31 cellular contexts compared by ENCODE assay signal in genomic region chr7:120799147-120799546, GRCh38. TPM values are rescaled to one million over a fixed set of nuclear protein-coding genes. Genes with fewer than 3 reads are reported as not detected.
"Had no signal": no experiment of that assay in that cellular context is flagged by ENCODE, and none has a peak within 500 bp of the region (broad histone marks: within the 10 kb centered on the region; RNA-seq: fewer than 3 reads in every experiment).

No MANE protein-coding gene starts in this region.

- H3K27ac Mint-ChIP-seq: activated CD4-positive, alpha-beta memory T cell treated with anti-CD3 and anti-CD28 coated beads for 36 hours; activated CD8-positive, alpha-beta memory T cell treated with anti-CD3 and anti-CD28 coated beads, Interleukin-2, amount 10 ng/mL, durations not matched to agents 7 days and 5 days; activated CD8-positive, alpha-beta T cell treated with anti-CD3 and anti-CD28 coated beads, Interleukin-2, amount 10 ng/mL, durations not matched to agents 7 days and 5 days; activated naive CD4-positive, alpha-beta T cell treated with anti-CD3 and anti-CD28 coated beads, Interleukin-2, amount 10 ng/mL, durations not matched to agents 7 days and 5 days; activated naive CD4-positive, alpha-beta T cell treated with anti-CD3 and anti-CD28 coated beads, Interleukin-2, amount 50 U/mL, for 72 hours; activated naive CD8-positive, alpha-beta T cell treated with anti-CD3 and anti-CD28 coated beads, Interleukin-2, amount 10 ng/mL, durations not matched to agents 7 days and 5 days; activated T-helper 1 cell treated with anti-CD3 and anti-CD28 coated beads, Interleukin-12 subunit alpha, Interleukin-12 subunit beta, Interleukin-2, Interleukin-4 antibody, amounts not matched to agents 30 ng/mL and 10 ng/mL and 1 ng/mL, durations not matched to agents 14 hours and 24 hours and 36 hours; activated T-helper 2 cell treated with anti-CD3 and anti-CD28 coated beads, Interferon-gamma antibody, Interleukin-2, Interleukin-4, amounts not matched to agents 10 μg/mL and 5 μg/mL and 100 μg/mL, durations not matched to agents 14 hours and 24 hours and 36 hours; brain had no signal

- DNase-seq: activated CD4-positive, alpha-beta memory T cell treated with anti-CD3 and anti-CD28 coated beads for 36 hours; activated CD4-positive, alpha-beta T cell treated with anti-CD3 and anti-CD28 coated beads for 1 hour; activated CD4-positive, alpha-beta T cell treated with anti-CD3 and anti-CD28 coated beads for 4 hours; activated CD4-positive, alpha-beta T cell treated with anti-CD3 and anti-CD28 coated beads, Interleukin-2, amount 50 U/mL, for 1 hour; activated CD8-positive, alpha-beta memory T cell treated with anti-CD3 and anti-CD28 coated beads, Interleukin-2, amount 10 ng/mL, durations not matched to agents 7 days and 5 days; activated CD8-positive, alpha-beta memory T cell treated with anti-CD3 and anti-CD28 coated beads, Interleukin-2, amount 50 U/mL, for 4 hours; activated CD8-positive, alpha-beta T cell treated with anti-CD3 and anti-CD28 coated beads, Interleukin-2, amount 10 ng/mL, durations not matched to agents 7 days and 5 days; activated effector memory CD4-positive, alpha-beta T cell treated with anti-CD3 and anti-CD28 coated beads, Interleukin-2, amount 50 U/mL, for 16 hours; activated naive CD4-positive, alpha-beta T cell; activated naive CD4-positive, alpha-beta T cell treated with anti-CD3 and anti-CD28 coated beads, Interleukin-2, amount 10 ng/mL, durations not matched to agents 7 days and 5 days; activated naive CD8-positive, alpha-beta T cell treated with anti-CD3 and anti-CD28 coated beads, Interleukin-2, amount 10 ng/mL, durations not matched to agents 7 days and 5 days; activated T-cell treated with anti-CD3 and anti-CD28 coated beads, Interleukin-2, amount 50 U/mL, for 1 hour; activated T-cell treated with anti-CD3 and anti-CD28 coated beads, Interleukin-2, amount 50 U/mL, for 48 hours; central memory CD4-positive, alpha-beta T cell; cerebellar nuclear complex; colonic mucosa; effector CD8-positive, alpha-beta T cell; esophagus squamous epithelium; foreskin melanocyte; heart right ventricle had no signal

- H3K27me3 ChIP-seq: ascending aorta, breast epithelium, cardiac muscle cell, colonic mucosa, esophagus squamous epithelium, gastroesophageal sphincter, heart right ventricle, hepatocyte had no signal

- H3K27ac ChIP-seq: ascending aorta, breast epithelium, cardiac muscle cell, colonic mucosa, epithelial cell of prostate, esophagus squamous epithelium, gastroesophageal sphincter, heart right ventricle, hepatocyte had no signal

- ATAC-seq: activated CD8-positive, alpha-beta memory T cell treated with anti-CD3 and anti-CD28 coated beads, Interleukin-2, amount 10 ng/mL, durations not matched to agents 7 days and 5 days; gastroesophageal sphincter; heart right ventricle had no signal

- H3K4me3 ChIP-seq: ascending aorta, breast epithelium, cardiac muscle cell, colonic mucosa, esophagus squamous epithelium, gastroesophageal sphincter, heart right ventricle, hepatocyte had no signal

- H3K27me3 Mint-ChIP-seq: activated naive CD4-positive, alpha-beta T cell treated with anti-CD3 and anti-CD28 coated beads, Interleukin-2, amount 10 ng/mL, durations not matched to agents 7 days and 5 days had no signal

- H3K4me1 ChIP-seq: ascending aorta, breast epithelium, colonic mucosa, esophagus squamous epithelium, gastroesophageal sphincter had no signal

- H2AFZ ChIP-seq: hepatocyte had no signal

- H3K4me3 Mint-ChIP-seq: activated CD4-positive, alpha-beta memory T cell treated with anti-CD3 and anti-CD28 coated beads for 36 hours; activated CD8-positive, alpha-beta memory T cell treated with anti-CD3 and anti-CD28 coated beads, Interleukin-2, amount 10 ng/mL, durations not matched to agents 7 days and 5 days; activated CD8-positive, alpha-beta T cell treated with anti-CD3 and anti-CD28 coated beads, Interleukin-2, amount 10 ng/mL, durations not matched to agents 7 days and 5 days; activated naive CD4-positive, alpha-beta T cell treated with anti-CD3 and anti-CD28 coated beads, Interleukin-2, amount 10 ng/mL, durations not matched to agents 7 days and 5 days; activated naive CD8-positive, alpha-beta T cell treated with anti-CD3 and anti-CD28 coated beads, Interleukin-2, amount 10 ng/mL, durations not matched to agents 7 days and 5 days; activated T-helper 1 cell treated with anti-CD3 and anti-CD28 coated beads, Interleukin-12 subunit alpha, Interleukin-12 subunit beta, Interleukin-2, Interleukin-4 antibody, amounts not matched to agents 30 ng/mL and 10 ng/mL and 1 ng/mL, durations not matched to agents 14 hours and 24 hours and 36 hours; brain had no signal

- H3K9me3 Mint-ChIP-seq: activated CD4-positive, alpha-beta memory T cell treated with anti-CD3 and anti-CD28 coated beads for 36 hours; activated naive CD4-positive, alpha-beta T cell treated with anti-CD3 and anti-CD28 coated beads, Interleukin-2, amount 10 ng/mL, durations not matched to agents 7 days and 5 days; activated naive CD8-positive, alpha-beta T cell treated with anti-CD3 and anti-CD28 coated beads, Interleukin-2, amount 10 ng/mL, durations not matched to agents 7 days and 5 days; activated T-helper 1 cell treated with anti-CD3 and anti-CD28 coated beads, Interleukin-12 subunit alpha, Interleukin-12 subunit beta, Interleukin-2, Interleukin-4 antibody, amounts not matched to agents 30 ng/mL and 10 ng/mL and 1 ng/mL, durations not matched to agents 14 hours and 24 hours and 36 hours; activated T-helper 2 cell treated with anti-CD3 and anti-CD28 coated beads, Interferon-gamma antibody, Interleukin-2, Interleukin-4, amounts not matched to agents 10 μg/mL and 5 μg/mL and 100 μg/mL, durations not matched to agents 14 hours and 24 hours and 36 hours had no signal

- H3K9me3 ChIP-seq: ascending aorta, breast epithelium, colonic mucosa, gastroesophageal sphincter had no signal

- H3K36me3 Mint-ChIP-seq: activated CD4-positive, alpha-beta memory T cell treated with anti-CD3 and anti-CD28 coated beads for 36 hours; activated CD8-positive, alpha-beta memory T cell treated with anti-CD3 and anti-CD28 coated beads, Interleukin-2, amount 10 ng/mL, durations not matched to agents 7 days and 5 days; activated naive CD4-positive, alpha-beta T cell treated with anti-CD3 and anti-CD28 coated beads, Interleukin-2, amount 10 ng/mL, durations not matched to agents 7 days and 5 days; activated naive CD4-positive, alpha-beta T cell treated with anti-CD3 and anti-CD28 coated beads, Interleukin-2, amount 50 U/mL, for 72 hours; activated naive CD8-positive, alpha-beta T cell treated with anti-CD3 and anti-CD28 coated beads, Interleukin-2, amount 10 ng/mL, durations not matched to agents 7 days and 5 days had no signal

- H3K4me2 ChIP-seq: hepatocyte had no signal

- H3K4me1 Mint-ChIP-seq: activated naive CD4-positive, alpha-beta T cell treated with anti-CD3 and anti-CD28 coated beads, Interleukin-2, amount 10 ng/mL, durations not matched to agents 7 days and 5 days had no signal

- H3K79me2 ChIP-seq: hepatocyte had no signal

- H3K36me3 ChIP-seq: ascending aorta, breast epithelium, cardiac muscle cell, colonic mucosa, esophagus squamous epithelium, gastroesophageal sphincter had no signal

RNA-seq across cellular contexts. Expression of gene TSPAN12, which starts 58.8 kb away (rescaled TPM):
- total RNA-seq: activated CD4-positive, alpha-beta memory T cell treated with anti-CD3 and anti-CD28 coated beads for 36 hours; activated CD8-positive, alpha-beta memory T cell treated with anti-CD3 and anti-CD28 coated beads for 36 hours; activated CD8-positive, alpha-beta memory T cell treated with anti-CD3 and anti-CD28 coated beads, Interleukin-2, amount 10 ng/mL, durations not matched to agents 7 days and 5 days; activated CD8-positive, alpha-beta T cell treated with anti-CD3 and anti-CD28 coated beads, Interleukin-2, amount 10 ng/mL, durations not matched to agents 7 days and 5 days; activated naive CD4-positive, alpha-beta T cell treated with anti-CD3 and anti-CD28 coated beads, Interleukin-2, amount 50 U/mL, for 72 hours; activated naive CD8-positive, alpha-beta T cell treated with anti-CD3 and anti-CD28 coated beads, Interleukin-2, amount 10 ng/mL, durations not matched to agents 7 days and 5 days; activated T-helper 1 cell treated with anti-CD3 and anti-CD28 coated beads, Interleukin-12 subunit alpha, Interleukin-12 subunit beta, Interleukin-2, Interleukin-4 antibody, amounts not matched to agents 30 ng/mL and 10 ng/mL and 1 ng/mL, durations not matched to agents 14 hours and 24 hours and 36 hours; activated T-helper 2 cell treated with anti-CD3 and anti-CD28 coated beads, Interferon-gamma antibody, Interleukin-2, Interleukin-4, amounts not matched to agents 10 μg/mL and 5 μg/mL and 100 μg/mL, durations not matched to agents 14 hours and 24 hours and 36 hours had no signal
